ENCODE assay signal across 9 cellular contexts in genomic region chr17:50213026-50214015, GRCh38. TPM values are rescaled to one million over a fixed set of nuclear protein-coding genes. Genes with fewer than 3 reads are reported as not detected.
A peak's percentile ranks its signal among the peaks of the same experiment; 100 is the strongest.
DNase-seq lines count a peak whose midpoint lies in the region; ATAC-seq, FAIRE-seq and TF ChIP-seq lines count a peak whose summit lies in the region.
"Had no signal": no experiment of that assay in that cellular context is flagged by ENCODE, and none has a peak within 500 bp of the region (broad histone marks: within the 10 kb centered on the region; RNA-seq: fewer than 3 reads in every experiment).

No MANE protein-coding gene starts in this region.

- H3K4me3 ChIP-seq in hepatocyte: no peak overlapping the region

- no peaks in the 10 kb centered on the region for H3K27me3 ChIP-seq in hepatocyte

- H4K20me1 ChIP-seq in hepatocyte (ENCODE audit: insufficient read depth, poor library complexity, severe bottlenecking): no peaks in the 10 kb centered on the region

- no peak overlapping the region for H3K4me3 Mint-ChIP-seq in activated T-helper 2 cell treated with anti-CD3 and anti-CD28 coated beads, Interferon-gamma antibody, Interleukin-2, Interleukin-4, amounts not matched to agents 10 μg/mL and 5 μg/mL and 100 μg/mL, durations not matched to agents 14 hours and 24 hours and 36 hours (ENCODE audit: low read depth)

- H2AFZ ChIP-seq in hepatocyte: no peak overlapping the region

- H3K27ac Mint-ChIP-seq in activated T-helper 2 cell treated with anti-CD3 and anti-CD28 coated beads, Interferon-gamma antibody, Interleukin-2, Interleukin-4, amounts not matched to agents 10 μg/mL and 5 μg/mL and 100 μg/mL, durations not matched to agents 14 hours and 24 hours and 36 hours: no peak overlapping the region

- H3K27ac ChIP-seq in hepatocyte: peak overlapping the region; percentile 99

- no peak overlapping the region for H3K4me2 ChIP-seq in hepatocyte

- no peaks in the 10 kb centered on the region for H3K9me2 ChIP-seq in hepatocyte (replicated peaks; ENCODE audit: insufficient read depth)

- DNase-seq in stimulated activated CD4-positive, alpha-beta T cell treated with anti-CD3 and anti-CD28 coated beads, Interleukin-15, amount 100 ng/mL, for 24 hours: peak; percentile 55
- no peak for DNase-seq in stimulated activated CD4-positive, alpha-beta T cell treated with anti-CD3 and anti-CD28 coated beads, Interleukin-4, amount 100 ng/mL, for 4 hours
- DNase-seq in RCC 7860 (ENCODE audit: low spot score): peak; percentile 25
- DNase-seq in hepatocyte (ENCODE audit: low spot score): peak; percentile 22
- no peak for DNase-seq in SW480 (ENCODE audit: low spot score)
- no peak for DNase-seq in activated T-helper 2 cell treated with anti-CD3 and anti-CD28 coated beads, Interferon-gamma antibody, Interleukin-2, Interleukin-4, amounts not matched to agents 10 μg/mL and 5 μg/mL and 100 μg/mL, durations not matched to agents 14 hours and 24 hours and 36 hours (ENCODE audit: low spot score)

- no peaks in the 10 kb centered on the region for H3K36me3 Mint-ChIP-seq in activated T-helper 2 cell treated with anti-CD3 and anti-CD28 coated beads, Interferon-gamma antibody, Interleukin-2, Interleukin-4, amounts not matched to agents 10 μg/mL and 5 μg/mL and 100 μg/mL, durations not matched to agents 14 hours and 24 hours and 36 hours (ENCODE audit: low read depth)

- no peaks in the 10 kb centered on the region for H3K9me3 ChIP-seq in hepatocyte (ENCODE audit: low read depth)

- WGBS in hepatocyte (ENCODE audit: low lambda C conversion rate, missing lambda C conversion rate): 80% methylated on average over 9 of the region's 9 CpGs

- peaks cover 34% of the 10 kb centered on the region for H3K27me3 Mint-ChIP-seq in activated T-helper 2 cell treated with anti-CD3 and anti-CD28 coated beads, Interferon-gamma antibody, Interleukin-2, Interleukin-4, amounts not matched to agents 10 μg/mL and 5 μg/mL and 100 μg/mL, durations not matched to agents 14 hours and 24 hours and 36 hours (ENCODE audit: low read depth)

- peaks cover 47% of the 10 kb centered on the region for H3K4me1 ChIP-seq in hepatocyte (ENCODE audit: insufficient read depth)

- no peak for FAIRE-seq in RCC 7860 (lab: Jason Lieb, UNC)

- TF ChIP-seq CTCF in hepatocyte (IDR thresholded peaks at IDR 0.05; ENCODE audit: poor library complexity): no peak

- no peaks in the 10 kb centered on the region for H3K36me3 ChIP-seq in hepatocyte (replicated peaks; ENCODE audit: insufficient read depth, low read depth)

- ATAC-seq in HG02763 (IDR thresholded peaks at IDR 0.05; ENCODE audit: unreplicated experiment): peak; percentile 85
- no peak for ATAC-seq in GM19455 (IDR thresholded peaks at IDR 0.05; ENCODE audit: unreplicated experiment)

- H3K4me1 Mint-ChIP-seq in activated T-helper 2 cell treated with anti-CD3 and anti-CD28 coated beads, Interferon-gamma antibody, Interleukin-2, Interleukin-4, amounts not matched to agents 10 μg/mL and 5 μg/mL and 100 μg/mL, durations not matched to agents 14 hours and 24 hours and 36 hours (ENCODE audit: low read depth): peaks cover 10% of the 10 kb centered on the region

- intact Hi-C loops in activated T-helper 2 cell treated with anti-CD3 and anti-CD28 coated beads, Interferon-gamma antibody, Interleukin-2, Interleukin-4, amounts not matched to agents 10 μg/mL and 5 μg/mL and 100 μg/mL, durations not matched to agents 14 hours and 24 hours and 36 hours (cut with micrococcal nuclease): no loop called here

- no peaks in the 10 kb centered on the region for H3K9me3 Mint-ChIP-seq in activated T-helper 2 cell treated with anti-CD3 and anti-CD28 coated beads, Interferon-gamma antibody, Interleukin-2, Interleukin-4, amounts not matched to agents 10 μg/mL and 5 μg/mL and 100 μg/mL, durations not matched to agents 14 hours and 24 hours and 36 hours

- no peaks in the 10 kb centered on the region for H3K79me2 ChIP-seq in hepatocyte

RNA-seq across cellular contexts. Expression of gene COL1A1, which starts 11.9 kb away (rescaled TPM):
- 351 and 1,063 TPM in 2 replicates for total RNA-seq in hepatocyte
- 5,822 and 6,071 TPM in 2 replicates for polyA plus RNA-seq in hepatocyte
- total RNA-seq in activated T-helper 2 cell treated with anti-CD3 and anti-CD28 coated beads, Interferon-gamma antibody, Interleukin-2, Interleukin-4, amounts not matched to agents 10 μg/mL and 5 μg/mL and 100 μg/mL, durations not matched to agents 14 hours and 24 hours and 36 hours: 13.9 and 15.5 TPM in 2 replicates

RNA-seq across cellular contexts. Expression of gene SGCA, which starts 47.5 kb away (rescaled TPM):
- total RNA-seq in hepatocyte: 0.37 TPM in 1 of 2 replicates, not detected in the other
- 0.83 and 2.2 TPM in 2 replicates for polyA plus RNA-seq in hepatocyte
- total RNA-seq in activated T-helper 2 cell treated with anti-CD3 and anti-CD28 coated beads, Interferon-gamma antibody, Interleukin-2, Interleukin-4, amounts not matched to agents 10 μg/mL and 5 μg/mL and 100 μg/mL, durations not matched to agents 14 hours and 24 hours and 36 hours: 0.41 and 0.48 TPM in 2 replicates
- total RNA-seq: pulmonary artery endothelial cell had no signal

Comparison
In these comparisons a context has a peak if more than half of its experiments do, and no peak if none do; other contexts are left out.
1. DNase-seq: peak in stimulated activated CD4-positive, alpha-beta T cell treated with anti-CD3 and anti-CD28 coated beads, Interleukin-15, amount 100 ng/mL, for 24 hours (single experiment), RCC 7860 (single experiment) and hepatocyte (single experiment); none in stimulated activated CD4-positive, alpha-beta T cell treated with anti-CD3 and anti-CD28 coated beads, Interleukin-4, amount 100 ng/mL, for 4 hours (0 of 2), SW480 (single experiment) and activated T-helper 2 cell treated with anti-CD3 and anti-CD28 coated beads, Interferon-gamma antibody, Interleukin-2, Interleukin-4, amounts not matched to agents 10 μg/mL and 5 μg/mL and 100 μg/mL, durations not matched to agents 14 hours and 24 hours and 36 hours (single experiment).
2. RNA of gene COL1A1, which starts 11.9 kb away (total RNA-seq): 351 to 1,063 TPM in hepatocyte; 13.9 to 15.5 TPM in activated T-helper 2 cell treated with anti-CD3 and anti-CD28 coated beads, Interferon-gamma antibody, Interleukin-2, Interleukin-4, amounts not matched to agents 10 μg/mL and 5 μg/mL and 100 μg/mL, durations not matched to agents 14 hours and 24 hours and 36 hours; every median in the first group is over 10 times any median in the second.